Comparison of ENCODE assay signal across 25 cellular contexts in genomic region chr13:98691360-98691759, GRCh38.
"Had no signal": no experiment of that assay in that cellular context is flagged by ENCODE, and none has a peak within 500 bp of the region (broad histone marks: within the 10 kb centered on the region; RNA-seq: fewer than 3 reads in every experiment).

No MANE protein-coding gene starts in this region.

- H3K9me3 ChIP-seq: breast epithelium, colonic mucosa, esophagus squamous epithelium, gastroesophageal sphincter, neutrophil, right lobe of liver, tibial artery had no signal

- H3K4me3 ChIP-seq: breast epithelium, colonic mucosa, dorsolateral prefrontal cortex, esophagus squamous epithelium, gastroesophageal sphincter, right lobe of liver, skin epidermis, tibial artery had no signal

- H3K4me3 Mint-ChIP-seq: activated CD4-positive, alpha-beta memory T cell treated with anti-CD3 and anti-CD28 coated beads for 36 hours; activated naive CD4-positive, alpha-beta T cell treated with anti-CD3 and anti-CD28 coated beads for 36 hours; activated naive CD8-positive, alpha-beta T cell treated with anti-CD3 and anti-CD28 coated beads, Interleukin-2, amount 10 ng/mL, durations not matched to agents 7 days and 5 days; activated T-cell treated with anti-CD3 and anti-CD28 coated beads, Interleukin-2, amount 50 U/mL, for 72 hours; effector memory CD8-positive, alpha-beta T cell; nephron; stimulated activated effector memory CD8-positive, alpha-beta T cell treated with anti-CD3 and anti-CD28 coated beads, Interleukin-12 subunit alpha, Interleukin-12 subunit beta, amount 100 ng/mL, for 72 hours; stimulated activated naive CD8-positive, alpha-beta T cell treated with anti-CD3 and anti-CD28 coated beads, Interleukin-15, amount 100 ng/mL, for 72 hours had no signal

- H3K27ac ChIP-seq: breast epithelium, colonic mucosa, dorsolateral prefrontal cortex, esophagus squamous epithelium, gastroesophageal sphincter, neutrophil, right lobe of liver, skin epidermis, tibial artery had no signal

- H3K9me3 Mint-ChIP-seq: activated CD4-positive, alpha-beta memory T cell treated with anti-CD3 and anti-CD28 coated beads for 36 hours; activated naive CD4-positive, alpha-beta T cell treated with anti-CD3 and anti-CD28 coated beads for 36 hours; activated naive CD8-positive, alpha-beta T cell treated with anti-CD3 and anti-CD28 coated beads, Interleukin-2, amount 10 ng/mL, durations not matched to agents 7 days and 5 days; activated T-cell treated with anti-CD3 and anti-CD28 coated beads, Interleukin-2, amount 50 U/mL, for 72 hours; effector memory CD8-positive, alpha-beta T cell; nephron; stimulated activated effector memory CD8-positive, alpha-beta T cell treated with anti-CD3 and anti-CD28 coated beads, Interleukin-12 subunit alpha, Interleukin-12 subunit beta, amount 100 ng/mL, for 72 hours; stimulated activated naive CD8-positive, alpha-beta T cell treated with anti-CD3 and anti-CD28 coated beads, Interleukin-15, amount 100 ng/mL, for 72 hours had no signal

- ATAC-seq: activated T-cell treated with anti-CD3 and anti-CD28 coated beads, Interleukin-2, amount 50 U/mL, for 72 hours; effector memory CD8-positive, alpha-beta T cell; gastroesophageal sphincter; left cardiac atrium; right lobe of liver; stimulated activated effector memory CD8-positive, alpha-beta T cell treated with anti-CD3 and anti-CD28 coated beads, Interleukin-12 subunit alpha, Interleukin-12 subunit beta, amount 100 ng/mL, for 72 hours; stimulated activated naive CD8-positive, alpha-beta T cell treated with anti-CD3 and anti-CD28 coated beads, Interleukin-15, amount 100 ng/mL, for 72 hours had no signal

- H3K4me1 ChIP-seq: breast epithelium, colonic mucosa, esophagus squamous epithelium, gastroesophageal sphincter, right lobe of liver, tibial artery had no signal

- H3K36me3 ChIP-seq: breast epithelium, colonic mucosa, esophagus squamous epithelium, gastroesophageal sphincter, neutrophil, tibial artery had no signal

- H3K27me3 Mint-ChIP-seq: activated CD4-positive, alpha-beta memory T cell treated with anti-CD3 and anti-CD28 coated beads for 36 hours had no signal

- H3K4me1 Mint-ChIP-seq: activated naive CD8-positive, alpha-beta T cell treated with anti-CD3 and anti-CD28 coated beads, Interleukin-2, amount 10 ng/mL, durations not matched to agents 7 days and 5 days; nephron; stimulated activated effector memory CD8-positive, alpha-beta T cell treated with anti-CD3 and anti-CD28 coated beads, Interleukin-12 subunit alpha, Interleukin-12 subunit beta, amount 100 ng/mL, for 72 hours; stimulated activated naive CD8-positive, alpha-beta T cell treated with anti-CD3 and anti-CD28 coated beads, Interleukin-15, amount 100 ng/mL, for 72 hours had no signal

- H3K36me3 Mint-ChIP-seq: activated CD4-positive, alpha-beta memory T cell treated with anti-CD3 and anti-CD28 coated beads for 36 hours; activated naive CD8-positive, alpha-beta T cell treated with anti-CD3 and anti-CD28 coated beads, Interleukin-2, amount 10 ng/mL, durations not matched to agents 7 days and 5 days; stimulated activated effector memory CD8-positive, alpha-beta T cell treated with anti-CD3 and anti-CD28 coated beads, Interleukin-12 subunit alpha, Interleukin-12 subunit beta, amount 100 ng/mL, for 72 hours had no signal

- H3K27me3 ChIP-seq: breast epithelium, colonic mucosa, right lobe of liver, tibial artery had no signal

- DNase-seq: activated CD4-positive, alpha-beta memory T cell treated with anti-CD3 and anti-CD28 coated beads for 36 hours; activated CD4-positive, alpha-beta T cell treated with anti-CD3 and anti-CD28 coated beads for 48 hours; activated effector memory CD4-positive, alpha-beta T cell treated with Interleukin-2 at 50 U/mL for 16 hours; activated naive CD4-positive, alpha-beta T cell treated with anti-CD3 and anti-CD28 coated beads for 36 hours; activated naive CD8-positive, alpha-beta T cell treated with anti-CD3 and anti-CD28 coated beads, Interleukin-2, amount 10 ng/mL, durations not matched to agents 7 days and 5 days; activated T-cell treated with anti-CD3 and anti-CD28 coated beads, Interleukin-2, amount 50 U/mL, for 72 hours; amniotic stem cell; colonic mucosa; dorsolateral prefrontal cortex; effector memory CD8-positive, alpha-beta T cell; esophagus squamous epithelium; head of caudate nucleus; hypothalamus; left cardiac atrium; mesenchymal stem cell; right lobe of liver; stimulated activated CD4-positive, alpha-beta T cell treated with anti-CD3 and anti-CD28 coated beads, Interleukin-1b, Interleukin-23, amount 100 ng/mL, for 48 hours; stimulated activated naive CD8-positive, alpha-beta T cell treated with anti-CD3 and anti-CD28 coated beads, Interleukin-15, amount 100 ng/mL, for 72 hours; tibial artery had no signal
